11 cellular contexts compared by ENCODE assay signal in the genomic region with DNA sequence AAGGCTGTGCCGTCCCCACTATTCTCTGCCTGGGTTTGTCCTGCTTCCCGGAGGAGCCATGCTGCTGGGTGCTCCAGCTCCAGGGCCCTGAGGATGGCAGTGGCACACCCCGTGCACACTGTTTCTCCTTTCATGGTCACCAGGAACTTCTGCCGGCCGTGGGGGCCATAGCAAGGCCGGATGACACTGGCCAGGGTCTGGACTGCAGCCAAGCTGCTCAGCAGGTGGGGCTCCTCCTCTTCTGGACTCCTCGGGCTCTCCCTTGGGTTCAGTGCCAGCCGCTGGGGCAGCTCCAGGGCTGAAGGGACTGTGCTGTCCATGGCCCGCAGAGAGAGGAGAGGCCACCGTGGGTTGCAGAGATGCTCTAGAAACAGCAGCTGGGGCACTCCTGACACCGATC. TPM values are rescaled to one million over a fixed set of nuclear protein-coding genes. Genes with fewer than 3 reads are reported as not detected.
"Had no signal": no experiment of that assay in that cellular context is flagged by ENCODE, and none has a peak within 500 bp of the region (broad histone marks: within the 10 kb centered on the region; RNA-seq: fewer than 3 reads in every experiment).

No MANE protein-coding gene starts in this region.

RNA-seq across cellular contexts. Expression of a gene that starts 0.4 kb away (rescaled TPM):
- total RNA-seq: OCI-LY7, PC-3, PC-9, Peyer's patch, Right ventricle myocardium inferior, Right ventricle myocardium superior, RPMI7951, SJCRH30, SJSA1, SK-MEL-5 had no signal
- polyA plus RNA-seq: SK-N-SH had no signal
